20 cellular contexts compared by ENCODE assay signal in the genomic region with DNA sequence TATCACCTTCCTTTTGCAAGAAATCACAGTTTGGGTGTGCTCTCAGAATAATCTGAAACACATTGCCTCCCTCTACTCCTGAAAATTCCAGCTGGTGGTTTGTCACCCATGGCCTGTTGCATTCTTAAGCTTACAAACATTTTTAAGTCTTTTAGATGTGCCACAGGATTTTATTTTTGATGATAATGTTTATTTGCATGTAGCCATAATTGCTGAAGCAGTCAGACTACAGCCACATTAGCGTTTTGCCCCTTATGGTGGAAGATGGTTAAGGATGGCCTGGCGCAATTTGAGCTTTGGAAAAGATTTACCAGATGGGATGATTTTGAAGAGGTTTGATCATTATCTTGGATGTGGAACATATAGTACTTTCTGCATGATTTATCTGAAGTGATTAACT.
DNase-seq lines count a peak whose midpoint lies in the region; ATAC-seq and TF ChIP-seq lines count a peak whose summit lies in the region.
"Had no signal": no experiment of that assay in that cellular context is flagged by ENCODE, and none has a peak within 500 bp of the region (broad histone marks: within the 10 kb centered on the region; RNA-seq: fewer than 3 reads in every experiment).

No MANE protein-coding gene starts in this region.

- ATAC-seq in HG02970 (IDR thresholded peaks at IDR 0.05; ENCODE audit: low FRiP score, unreplicated experiment) (no peak), HG02610 (IDR thresholded peaks at IDR 0.05; ENCODE audit: unreplicated experiment) (no peak)
- no peak for ATAC-seq in stimulated activated naive CD8-positive, alpha-beta T cell treated with anti-CD3 and anti-CD28 coated beads, Interleukin-15, Interleukin-2, amounts not matched to agents 100 U/mL and 50 U/mL, for 24 hours
- ATAC-seq: activated T-helper 17 cell treated with anti-CD3 and anti-CD28 coated beads, Interleukin-2, amount 50 U/mL, for 72 hours; body of pancreas; effector memory CD8-positive, alpha-beta T cell; heart left ventricle; left ventricle myocardium superior had no signal

- no peaks in the 10 kb centered on the region for H3K27me3 ChIP-seq in osteoblast (ENCODE audit: insufficient read depth, low read length)
- H3K27me3 ChIP-seq in effector memory CD4-positive, alpha-beta T cell (replicated peaks; ENCODE audit: control insufficient read depth, insufficient read depth, low read length, poor library complexity, severe bottlenecking), result no peaks in the 10 kb centered on the region
- H3K27me3 ChIP-seq: body of pancreas, esophagus muscularis mucosa, heart left ventricle had no signal

- H3K4me3 ChIP-seq in choroid plexus epithelial cell (ENCODE audit: low read depth, low read length) (no peak overlapping the region), osteoblast (ENCODE audit: insufficient read depth, low read length) (no peak overlapping the region)
- no peak overlapping the region for H3K4me3 ChIP-seq in effector memory CD4-positive, alpha-beta T cell (ENCODE audit: insufficient read depth, low read depth, low read length, poor library complexity, severe bottlenecking)
- H3K4me3 ChIP-seq: body of pancreas, esophagus muscularis mucosa, heart left ventricle had no signal

- no peak overlapping the region for H3K4me2 ChIP-seq in osteoblast (ENCODE audit: insufficient read depth, low read length)

- peaks cover 3% of the 10 kb centered on the region for H3K4me1 ChIP-seq in osteoblast (ENCODE audit: insufficient read depth, low read length)
- H3K4me1 ChIP-seq in effector memory CD4-positive, alpha-beta T cell (ENCODE audit: control insufficient read depth, insufficient read depth, low read length, poor library complexity, severe bottlenecking), result no peaks in the 10 kb centered on the region
- H3K4me1 ChIP-seq: heart left ventricle had no signal

- TF ChIP-seq CTCF in choroid plexus epithelial cell (conservative IDR thresholded peaks at IDR 0.05; ENCODE audit: low read depth, low read length) (no peak), osteoblast (IDR thresholded peaks at IDR 0.05; ENCODE audit: extremely low read depth, low read depth, low read length) (no peak)

- H4K20me1 ChIP-seq in osteoblast (ENCODE audit: insufficient read depth, low read length), result no peaks in the 10 kb centered on the region

- H3K27ac ChIP-seq in osteoblast (ENCODE audit: low read depth, low read length), result no peak overlapping the region
- H3K27ac ChIP-seq in effector memory CD4-positive, alpha-beta T cell (ENCODE audit: insufficient read depth, low read length, poor library complexity, severe bottlenecking), result no peak overlapping the region
- H3K27ac ChIP-seq: heart left ventricle had no signal

- no peaks in the 10 kb centered on the region for H3K79me2 ChIP-seq in osteoblast (ENCODE audit: insufficient read depth, low read length)

- H3K36me3 ChIP-seq in osteoblast (ENCODE audit: insufficient read depth, low read length), result no peaks in the 10 kb centered on the region
- no peaks in the 10 kb centered on the region for H3K36me3 ChIP-seq in effector memory CD4-positive, alpha-beta T cell (ENCODE audit: control insufficient read depth, insufficient read depth, low read length)
- H3K36me3 ChIP-seq: esophagus muscularis mucosa, heart left ventricle had no signal

- H2AFZ ChIP-seq in osteoblast (ENCODE audit: low read length), result no peak overlapping the region

- H3K9me3 ChIP-seq in osteoblast (ENCODE audit: low read depth, low read length), result no peaks in the 10 kb centered on the region
- no peaks in the 10 kb centered on the region for H3K9me3 ChIP-seq in effector memory CD4-positive, alpha-beta T cell (ENCODE audit: control insufficient read depth, low read length)
- H3K9me3 ChIP-seq: body of pancreas, esophagus muscularis mucosa, heart left ventricle had no signal

- DNase-seq in DMS114 treated with DMSO at 0.1 percent for 48 hours (lab: John Stamatoyannopoulos, UW; ENCODE audit: unreplicated experiment) (peak; percentile 41), NCI-H2171 treated with DMSO at 0.1 percent for 48 hours (lab: John Stamatoyannopoulos, UW) (peak; percentile 65), choroid plexus epithelial cell (ENCODE audit: low read depth) (peak; percentile 49), osteoblast (ENCODE audit: insufficient read length, low spot score, missing footprints) (peak; percentile 2)
- no peak for DNase-seq in stimulated activated naive CD8-positive, alpha-beta T cell treated with anti-CD3 and anti-CD28 coated beads, Interleukin-15, Interleukin-2, amounts not matched to agents 100 U/mL and 50 U/mL, for 24 hours
- no peak for DNase-seq in effector memory CD4-positive, alpha-beta T cell
- DNase-seq: activated CD4-positive, alpha-beta T cell treated with anti-CD3 and anti-CD28 coated beads, Interleukin-2, amount 10 ng/mL, durations not matched to agents 7 days and 5 days; body of pancreas; effector memory CD8-positive, alpha-beta T cell; heart left ventricle; Kasumi-1; left ventricle myocardium superior; NCI-H1048; NCI-H2081; NCI-H748 treated with DMSO at 0.1 percent for 48 hours; stimulated activated CD4-positive, alpha-beta T cell treated with anti-CD3 and anti-CD28 coated beads, Interleukin-12 subunit alpha, Interleukin-12 subunit beta, amount 100 ng/mL, for 4 hours had no signal

Comparison
In these comparisons a context has a peak if more than half of its experiments do, and no peak if none do; other contexts are left out.
1. DNase-seq: peak in DMS114 treated with DMSO at 0.1 percent for 48 hours (single experiment), NCI-H2171 treated with DMSO at 0.1 percent for 48 hours (single experiment), choroid plexus epithelial cell (single experiment) and osteoblast (single experiment); none in stimulated activated naive CD8-positive, alpha-beta T cell treated with anti-CD3 and anti-CD28 coated beads, Interleukin-15, Interleukin-2, amounts not matched to agents 100 U/mL and 50 U/mL, for 24 hours (single experiment) and effector memory CD4-positive, alpha-beta T cell (0 of 3).